ENCODE assay signal across 15 cellular contexts in genomic region chr11:6598555-6598954, GRCh38. TPM values are rescaled to one million over a fixed set of nuclear protein-coding genes. Genes with fewer than 3 reads are reported as not detected.
A peak's percentile ranks its signal among the peaks of the same experiment; 100 is the strongest.
DNase-seq lines count a peak whose midpoint lies in the region; ATAC-seq and TF ChIP-seq lines count a peak whose summit lies in the region.
"Had no signal": no experiment of that assay in that cellular context is flagged by ENCODE, and none has a peak within 500 bp of the region (broad histone marks: within the 10 kb centered on the region; RNA-seq: fewer than 3 reads in every experiment).

No MANE protein-coding gene starts in this region.

- DNase-seq in T-helper 17 cell, result no peak
- DNase-seq in dorsolateral prefrontal cortex, result no peak
- peak; percentile 19 for DNase-seq in osteocyte (ENCODE audit: extremely low spot score, unreplicated experiment)
- no peak for DNase-seq in AG20443 (ENCODE audit: low spot score)
- DNase-seq in adrenal gland, result no peak
- DNase-seq: activated CD4-positive, alpha-beta T cell treated with anti-CD3 and anti-CD28 coated beads, Interleukin-2, amount 50 U/mL, for 4 hours; activated naive CD4-positive, alpha-beta T cell treated with anti-CD3 and anti-CD28 coated beads, Interleukin-2, amount 50 U/mL, for 16 hours; activated T-cell treated with anti-CD3 and anti-CD28 coated beads for 4 hours; Calu3; NCI-H1694; stimulated activated naive CD4-positive, alpha-beta T cell; trophoblast cell had no signal

- no peak overlapping the region for H3K4me3 Mint-ChIP-seq in T-helper 17 cell
- H3K4me3 Mint-ChIP-seq in osteocyte (ENCODE audit: unreplicated experiment), result no peak overlapping the region
- H3K4me3 Mint-ChIP-seq: B cell had no signal

- peak overlapping the region; percentile 68 for H3K27ac Mint-ChIP-seq in T-helper 17 cell
- no peak overlapping the region for H3K27ac Mint-ChIP-seq in osteocyte (ENCODE audit: unreplicated experiment)
- H3K27ac Mint-ChIP-seq: B cell had no signal

- H3K4me1 ChIP-seq in adrenal gland (replicated peaks in 1 of 2), result peaks cover 11 to 22% of the 10 kb centered on the region in 2 donors

- H3K27ac ChIP-seq in dorsolateral prefrontal cortex (peak overlapping the region in 55 of 59 donors; percentile 8 to 99 (median 90)), adrenal gland (peak overlapping the region in 1 of 5 donors; percentile 7)
- H3K27ac ChIP-seq: colonic mucosa had no signal

- no peaks in the 10 kb centered on the region for H3K9me3 Mint-ChIP-seq in osteocyte (ENCODE audit: unreplicated experiment)

- H3K27me3 Mint-ChIP-seq in T-helper 17 cell (no peaks in the 10 kb centered on the region), osteocyte (ENCODE audit: unreplicated experiment) (no peaks in the 10 kb centered on the region)
- H3K27me3 Mint-ChIP-seq: B cell had no signal

- H3K4me3 ChIP-seq in dorsolateral prefrontal cortex (no peak overlapping the region), adrenal gland (no peak overlapping the region)
- H3K4me3 ChIP-seq: colonic mucosa had no signal

- no peak for TF ChIP-seq CTCF in dorsolateral prefrontal cortex (IDR thresholded peaks at IDR 0.05 in 54 of 56, conservative IDR thresholded peaks at IDR 0.05 in 2 of 56; ENCODE audit: low read depth in 1 of 56, partially characterized antibody in 56 of 56)
- TF ChIP-seq CTCF in osteocyte (IDR thresholded peaks at IDR 0.05), result no peak
- no peak for TF ChIP-seq CTCF in adrenal gland (IDR thresholded peaks at IDR 0.05)

- intact Hi-C loops in dorsolateral prefrontal cortex (cut with DNase I), result no loop called here
- intact Hi-C loops in adrenal gland (cut with DNase I), result loop anchor here in 1 of 2 donors (10.0 kb wide), 1 partner anchor 64 kb away; no protein-coding TSS in a partner anchor

- no peak for ATAC-seq in T-helper 17 cell
- ATAC-seq: sciatic nerve had no signal

- peaks cover 0 to 42% of the 10 kb centered on the region in 2 donors for H3K36me3 ChIP-seq in adrenal gland (replicated peaks in 1 of 2)

- H3K27me3 ChIP-seq in dorsolateral prefrontal cortex (no peaks in the 10 kb centered on the region), adrenal gland (no peaks in the 10 kb centered on the region)
- H3K27me3 ChIP-seq: colonic mucosa had no signal

- H3K4me1 Mint-ChIP-seq in T-helper 17 cell (peaks cover 47% of the 10 kb centered on the region), osteocyte (ENCODE audit: unreplicated experiment) (peaks cover 2% of the 10 kb centered on the region)

- H3K9me3 ChIP-seq in T-helper 17 cell (ENCODE audit: control insufficient read depth, low read length, poor library complexity, severe bottlenecking), result no peaks in the 10 kb centered on the region
- H3K9me3 ChIP-seq in adrenal gland (replicated peaks in 1 of 3), result no peaks in the 10 kb centered on the region
- H3K9me3 ChIP-seq: colonic mucosa had no signal

- no peak for TF ChIP-seq POLR2A in adrenal gland (IDR thresholded peaks at IDR 0.05)

- H3K36me3 Mint-ChIP-seq in T-helper 17 cell (ENCODE audit: low read depth) (peaks cover 17% of the 10 kb centered on the region), osteocyte (ENCODE audit: unreplicated experiment) (peaks cover 39% of the 10 kb centered on the region)

- 93 to 99% (median 97%) methylated on average over 3 of the region's 3 CpGs for WGBS in adrenal gland, 4 donors

RNA-seq across cellular contexts. Expression of gene RRP8, which starts 4.9 kb away (rescaled TPM):
- total RNA-seq in T-helper 17 cell, result 10 to 100 TPM; 18.5 to 26.7 TPM
- total RNA-seq in dorsolateral prefrontal cortex, result 10 to 100 TPM; 17.7 to 34.3 (median 24.3) TPM
- 15.3 and 17.8 TPM in 2 replicates for total RNA-seq in osteocyte
- total RNA-seq in adrenal gland, result 10 to 100 TPM in 7 of 8 donors, 1 to 10 TPM in 1; 9.4 to 25.9 (median 19.6) TPM
- 10 to 100 TPM; 24.2 to 34.8 (median 33.5) TPM for polyA plus RNA-seq in adrenal gland

RNA-seq across cellular contexts. Expression of gene ILK, which starts 5.0 kb away (rescaled TPM):
- 10 to 100 TPM; 70.2 to 70.6 TPM for total RNA-seq in T-helper 17 cell
- 100 to 1,000 TPM in 20 of 120 experiments, 10 to 100 TPM in 100; 60.0 to 125 (median 89.3) TPM for total RNA-seq in dorsolateral prefrontal cortex
- 192 and 209 TPM in 2 replicates for total RNA-seq in osteocyte
- 100 to 1,000 TPM in 7 of 8 donors, 10 to 100 TPM in 1; 99.1 to 191 (median 153) TPM for total RNA-seq in adrenal gland
- polyA plus RNA-seq in adrenal gland, result 100 to 1,000 TPM; 117 to 177 (median 162) TPM

RNA-seq across cellular contexts. Expression of gene TAF10, which starts 13.5 kb away (rescaled TPM):
- total RNA-seq in T-helper 17 cell (100 to 1,000 TPM; 124 to 132 TPM), dorsolateral prefrontal cortex (100 to 1,000 TPM in 3 of 120 experiments, 10 to 100 TPM in 117; 45.6 to 116 (median 75.0) TPM), osteocyte (93.4 and 100 TPM in 2 replicates), adrenal gland (100 to 1,000 TPM in 7 of 8 donors, 10 to 100 TPM in 1; 69.7 to 290 (median 175) TPM)
- 100 to 1,000 TPM; 280 to 389 (median 310) TPM for polyA plus RNA-seq in adrenal gland

RNA-seq across cellular contexts. Expression of gene TPP1, which starts 20.7 kb away (rescaled TPM):
- total RNA-seq in T-helper 17 cell (10 to 100 TPM; 77.1 to 84.6 TPM), dorsolateral prefrontal cortex (100 to 1,000 TPM in 118 of 120 experiments, 10 to 100 TPM in 2; 89.6 to 219 (median 142) TPM), osteocyte (157 and 171 TPM in 2 replicates), adrenal gland (100 to 1,000 TPM; 138 to 464 (median 355) TPM)
- 100 to 1,000 TPM in 1 of 3 donors, 10 to 100 TPM in 2; 84.2 to 371 (median 96.9) TPM for polyA plus RNA-seq in adrenal gland

RNA-seq across cellular contexts. Expression of gene DCHS1, which starts 57.1 kb away (rescaled TPM):
- total RNA-seq in T-helper 17 cell (1 to 10 TPM; 1.8 to 8.0 TPM), dorsolateral prefrontal cortex (10 to 100 TPM in 101 of 120 experiments, 1 to 10 TPM in 19; 6.7 to 24.3 (median 11.9) TPM), osteocyte (63.0 and 63.3 TPM in 2 replicates), adrenal gland (10 to 100 TPM in 6 of 8 donors, 1 to 10 TPM in 2; 8.6 to 15.3 (median 11.6) TPM)
- polyA plus RNA-seq in adrenal gland, result 10 to 100 TPM in 1 of 3 donors, 1 to 10 TPM in 2; 1.3 to 12.1 (median 5.0) TPM
